Comparison of ENCODE assay signal across 1 cellular context in the genomic region with DNA sequence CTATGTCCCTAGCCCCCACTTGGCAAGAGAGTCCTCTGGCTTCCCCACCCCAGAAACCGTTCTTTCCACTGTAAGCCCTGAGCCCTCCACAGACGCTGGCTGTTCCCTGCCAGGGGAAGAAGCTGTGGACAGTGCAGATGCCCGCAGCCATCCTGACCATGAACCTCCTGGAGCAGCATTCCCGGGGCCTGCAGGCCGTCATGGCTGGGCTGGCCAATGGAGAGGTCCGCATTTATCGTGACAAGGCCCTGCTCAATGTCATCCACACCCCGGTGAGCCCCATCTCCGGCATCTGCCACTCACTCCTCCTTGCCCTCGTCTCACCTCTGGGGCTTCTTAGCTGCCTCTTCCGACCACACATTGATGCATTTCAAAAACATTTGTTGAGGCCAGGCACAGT.
TF ChIP-seq lines count a peak whose summit lies in the region.

No MANE protein-coding gene starts in this region.

TF ChIP-seq in IMR-90, 13 proteins besides CTCF, POLR2A, EP300 and RAD21:
- TF ChIP-seq CEBPB (IDR thresholded peaks at IDR 0.05; ENCODE audit: low read depth, low read length) (no peak), RFX5 (IDR thresholded peaks at IDR 0.05; ENCODE audit: low read depth, low read length) (no peak)
- TF ChIP-seq, protein P1, sequence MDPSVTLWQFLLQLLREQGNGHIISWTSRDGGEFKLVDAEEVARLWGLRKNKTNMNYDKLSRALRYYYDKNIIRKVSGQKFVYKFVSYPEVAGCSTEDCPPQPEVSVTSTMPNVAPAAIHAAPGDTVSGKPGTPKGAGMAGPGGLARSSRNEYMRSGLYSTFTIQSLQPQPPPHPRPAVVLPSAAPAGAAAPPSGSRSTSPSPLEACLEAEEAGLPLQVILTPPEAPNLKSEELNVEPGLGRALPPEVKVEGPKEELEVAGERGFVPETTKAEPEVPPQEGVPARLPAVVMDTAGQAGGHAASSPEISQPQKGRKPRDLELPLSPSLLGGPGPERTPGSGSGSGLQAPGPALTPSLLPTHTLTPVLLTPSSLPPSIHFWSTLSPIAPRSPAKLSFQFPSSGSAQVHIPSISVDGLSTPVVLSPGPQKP (IDR thresholded peaks at IDR 0.05; ENCODE audit: borderline replicate concordance, low read depth, low read length): no peak
TF ChIP-seq in IMR-90: peak in this region for 0.
